ENCODE assay signal across 1 cellular context in genomic region chr14:97713023-97713422, GRCh38.
A peak's percentile ranks its signal among the peaks of the same experiment; 100 is the strongest.
TF ChIP-seq lines count a peak whose summit lies in the region.

No MANE protein-coding gene starts in this region.

TF ChIP-seq in HEK293, 187 proteins besides CTCF, POLR2A, EP300 and RAD21 (continued from another document and continues in another):
- TF ChIP-seq PRDM6 (tag by site-specific recombination; IDR thresholded peaks at IDR 0.05) (no peak), ZNF843 (tag by site-specific recombination; IDR thresholded peaks at IDR 0.05) (no peak), ZNF558 (tag by site-specific recombination; IDR thresholded peaks at IDR 0.05) (no peak), HOXC10 (CRISPR knock-in tag; IDR thresholded peaks at IDR 0.05) (no peak), ZNF433 (tag by site-specific recombination; IDR thresholded peaks at IDR 0.05; ENCODE audit: low read depth) (no peak), PRDM1 (tag by site-specific recombination; IDR thresholded peaks at IDR 0.05) (no peak), ZSCAN23 (tag by site-specific recombination; IDR thresholded peaks at IDR 0.05) (no peak), ZBTB1 (tag by site-specific recombination; IDR thresholded peaks at IDR 0.05) (no peak), IKZF3 (tag by site-specific recombination; IDR thresholded peaks at IDR 0.05) (no peak), ZNF211 (tag by site-specific recombination; IDR thresholded peaks at IDR 0.05; ENCODE audit: low read depth) (no peak), ZNF19 (tag by site-specific recombination; IDR thresholded peaks at IDR 0.05; ENCODE audit: low read depth) (no peak), ZNF155 (tag by site-specific recombination; IDR thresholded peaks at IDR 0.05) (no peak), ZNF138 (tag by site-specific recombination; IDR thresholded peaks at IDR 0.05; ENCODE audit: borderline replicate concordance) (no peak), ZNF274 (IDR thresholded peaks at IDR 0.05; ENCODE audit: low read length) (no peak), ZNF274 (tag by site-specific recombination; IDR thresholded peaks at IDR 0.05; ENCODE audit: borderline replicate concordance) (no peak), ZNF302 (tag by site-specific recombination; IDR thresholded peaks at IDR 0.05; ENCODE audit: low read depth) (no peak), KLF10 (tag by site-specific recombination; IDR thresholded peaks at IDR 0.05) (no peak), ZNF26 (tag by site-specific recombination; IDR thresholded peaks at IDR 0.05) (no peak), ZNF585B (tag by site-specific recombination; IDR thresholded peaks at IDR 0.05) (no peak), ZNF830 (tag by site-specific recombination; IDR thresholded peaks at IDR 0.05; ENCODE audit: low read depth) (no peak), ZNF157 (tag by site-specific recombination; IDR thresholded peaks at IDR 0.05) (no peak), ZNF530 (tag by site-specific recombination; IDR thresholded peaks at IDR 0.05; ENCODE audit: low read depth) (no peak), ZSCAN30 (tag by site-specific recombination; IDR thresholded peaks at IDR 0.05) (no peak), ZNF175 (tag by site-specific recombination; IDR thresholded peaks at IDR 0.05) (no peak), ZNF146 (tag by site-specific recombination; IDR thresholded peaks at IDR 0.05) (no peak), BCL11B (tag by site-specific recombination; IDR thresholded peaks at IDR 0.05; ENCODE audit: low read depth) (no peak), ZNF664 (tag by site-specific recombination; IDR thresholded peaks at IDR 0.05) (no peak), ZNF660 (tag by site-specific recombination; IDR thresholded peaks at IDR 0.05) (peak; percentile 81; the same call in 1 of the 2 replicates), ZNF654 (tag by site-specific recombination; IDR thresholded peaks at IDR 0.05; ENCODE audit: low read depth) (no peak), ZNF658 (tag by site-specific recombination; IDR thresholded peaks at IDR 0.05) (no peak), ZNF621 (tag by site-specific recombination; IDR thresholded peaks at IDR 0.05) (no peak), ZNF792 (tag by site-specific recombination; IDR thresholded peaks at IDR 0.05) (no peak), ZNF549 (tag by site-specific recombination; IDR thresholded peaks at IDR 0.05) (no peak), ZNF2 (tag by site-specific recombination; IDR thresholded peaks at IDR 0.05) (no peak), ZFP3 (tag by site-specific recombination; IDR thresholded peaks at IDR 0.05; ENCODE audit: low read depth) (no peak), GLI2 (tag by site-specific recombination; IDR thresholded peaks at IDR 0.05; ENCODE audit: borderline replicate concordance, low read depth) (no peak), ZNF449 (tag by site-specific recombination; IDR thresholded peaks at IDR 0.05) (no peak), ZNF184 (tag by site-specific recombination; IDR thresholded peaks at IDR 0.05) (peak; percentile 83), ZEB2 (tag by site-specific recombination; IDR thresholded peaks at IDR 0.05) (peak; percentile 26; the same call in 1 of the 2 replicates), ZNF398 (tag by site-specific recombination; IDR thresholded peaks at IDR 0.05) (no peak; the same call in 1 of the 2 replicates)
- TF ChIP-seq, protein P1, sequence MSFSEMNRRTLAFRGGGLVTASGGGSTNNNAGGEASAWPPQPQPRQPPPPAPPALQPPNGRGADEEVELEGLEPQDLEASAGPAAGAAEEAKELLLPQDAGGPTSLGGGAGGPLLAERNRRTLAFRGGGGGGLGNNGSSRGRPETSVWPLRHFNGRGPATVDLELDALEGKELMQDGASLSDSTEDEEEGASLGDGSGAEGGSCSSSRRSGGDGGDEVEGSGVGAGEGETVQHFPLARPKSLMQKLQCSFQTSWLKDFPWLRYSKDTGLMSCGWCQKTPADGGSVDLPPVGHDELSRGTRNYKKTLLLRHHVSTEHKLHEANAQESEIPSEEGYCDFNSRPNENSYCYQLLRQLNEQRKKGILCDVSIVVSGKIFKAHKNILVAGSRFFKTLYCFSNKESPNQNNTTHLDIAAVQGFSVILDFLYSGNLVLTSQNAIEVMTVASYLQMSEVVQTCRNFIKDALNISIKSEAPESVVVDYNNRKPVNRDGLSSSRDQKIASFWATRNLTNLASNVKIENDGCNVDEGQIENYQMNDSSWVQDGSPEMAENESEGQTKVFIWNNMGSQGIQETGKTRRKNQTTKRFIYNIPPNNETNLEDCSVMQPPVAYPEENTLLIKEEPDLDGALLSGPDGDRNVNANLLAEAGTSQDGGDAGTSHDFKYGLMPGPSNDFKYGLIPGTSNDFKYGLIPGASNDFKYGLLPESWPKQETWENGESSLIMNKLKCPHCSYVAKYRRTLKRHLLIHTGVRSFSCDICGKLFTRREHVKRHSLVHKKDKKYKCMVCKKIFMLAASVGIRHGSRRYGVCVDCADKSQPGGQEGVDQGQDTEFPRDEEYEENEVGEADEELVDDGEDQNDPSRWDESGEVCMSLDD (tag by site-specific recombination; IDR thresholded peaks at IDR 0.05), result no peak
- TF ChIP-seq, protein P2, sequence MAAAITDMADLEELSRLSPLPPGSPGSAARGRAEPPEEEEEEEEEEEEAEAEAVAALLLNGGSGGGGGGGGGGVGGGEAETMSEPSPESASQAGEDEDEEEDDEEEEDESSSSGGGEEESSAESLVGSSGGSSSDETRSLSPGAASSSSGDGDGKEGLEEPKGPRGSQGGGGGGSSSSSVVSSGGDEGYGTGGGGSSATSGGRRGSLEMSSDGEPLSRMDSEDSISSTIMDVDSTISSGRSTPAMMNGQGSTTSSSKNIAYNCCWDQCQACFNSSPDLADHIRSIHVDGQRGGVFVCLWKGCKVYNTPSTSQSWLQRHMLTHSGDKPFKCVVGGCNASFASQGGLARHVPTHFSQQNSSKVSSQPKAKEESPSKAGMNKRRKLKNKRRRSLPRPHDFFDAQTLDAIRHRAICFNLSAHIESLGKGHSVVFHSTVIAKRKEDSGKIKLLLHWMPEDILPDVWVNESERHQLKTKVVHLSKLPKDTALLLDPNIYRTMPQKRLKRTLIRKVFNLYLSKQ (tag by site-specific recombination; IDR thresholded peaks at IDR 0.05; ENCODE audit: borderline replicate concordance), result no peak
- TF ChIP-seq, protein P3, sequence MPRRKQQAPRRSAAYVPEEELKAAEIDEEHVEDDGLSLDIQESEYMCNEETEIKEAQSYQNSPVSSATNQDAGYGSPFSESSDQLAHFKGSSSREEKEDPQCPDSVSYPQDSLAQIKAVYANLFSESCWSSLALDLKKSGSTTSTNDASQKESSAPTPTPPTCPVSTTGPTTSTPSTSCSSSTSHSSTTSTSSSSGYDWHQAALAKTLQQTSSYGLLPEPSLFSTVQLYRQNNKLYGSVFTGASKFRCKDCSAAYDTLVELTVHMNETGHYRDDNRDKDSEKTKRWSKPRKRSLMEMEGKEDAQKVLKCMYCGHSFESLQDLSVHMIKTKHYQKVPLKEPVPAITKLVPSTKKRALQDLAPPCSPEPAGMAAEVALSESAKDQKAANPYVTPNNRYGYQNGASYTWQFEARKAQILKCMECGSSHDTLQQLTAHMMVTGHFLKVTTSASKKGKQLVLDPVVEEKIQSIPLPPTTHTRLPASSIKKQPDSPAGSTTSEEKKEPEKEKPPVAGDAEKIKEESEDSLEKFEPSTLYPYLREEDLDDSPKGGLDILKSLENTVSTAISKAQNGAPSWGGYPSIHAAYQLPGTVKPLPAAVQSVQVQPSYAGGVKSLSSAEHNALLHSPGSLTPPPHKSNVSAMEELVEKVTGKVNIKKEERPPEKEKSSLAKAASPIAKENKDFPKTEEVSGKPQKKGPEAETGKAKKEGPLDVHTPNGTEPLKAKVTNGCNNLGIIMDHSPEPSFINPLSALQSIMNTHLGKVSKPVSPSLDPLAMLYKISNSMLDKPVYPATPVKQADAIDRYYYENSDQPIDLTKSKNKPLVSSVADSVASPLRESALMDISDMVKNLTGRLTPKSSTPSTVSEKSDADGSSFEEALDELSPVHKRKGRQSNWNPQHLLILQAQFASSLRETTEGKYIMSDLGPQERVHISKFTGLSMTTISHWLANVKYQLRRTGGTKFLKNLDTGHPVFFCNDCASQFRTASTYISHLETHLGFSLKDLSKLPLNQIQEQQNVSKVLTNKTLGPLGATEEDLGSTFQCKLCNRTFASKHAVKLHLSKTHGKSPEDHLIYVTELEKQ (tag by site-specific recombination; IDR thresholded peaks at IDR 0.05; ENCODE audit: borderline replicate concordance), result no peak
- TF ChIP-seq, protein P4, sequence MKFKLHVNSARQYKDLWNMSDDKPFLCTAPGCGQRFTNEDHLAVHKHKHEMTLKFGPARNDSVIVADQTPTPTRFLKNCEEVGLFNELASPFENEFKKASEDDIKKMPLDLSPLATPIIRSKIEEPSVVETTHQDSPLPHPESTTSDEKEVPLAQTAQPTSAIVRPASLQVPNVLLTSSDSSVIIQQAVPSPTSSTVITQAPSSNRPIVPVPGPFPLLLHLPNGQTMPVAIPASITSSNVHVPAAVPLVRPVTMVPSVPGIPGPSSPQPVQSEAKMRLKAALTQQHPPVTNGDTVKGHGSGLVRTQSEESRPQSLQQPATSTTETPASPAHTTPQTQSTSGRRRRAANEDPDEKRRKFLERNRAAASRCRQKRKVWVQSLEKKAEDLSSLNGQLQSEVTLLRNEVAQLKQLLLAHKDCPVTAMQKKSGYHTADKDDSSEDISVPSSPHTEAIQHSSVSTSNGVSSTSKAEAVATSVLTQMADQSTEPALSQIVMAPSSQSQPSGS (tag by site-specific recombination; IDR thresholded peaks at IDR 0.05; ENCODE audit: low read depth), result peak; percentile 74
- TF ChIP-seq, protein P5, sequence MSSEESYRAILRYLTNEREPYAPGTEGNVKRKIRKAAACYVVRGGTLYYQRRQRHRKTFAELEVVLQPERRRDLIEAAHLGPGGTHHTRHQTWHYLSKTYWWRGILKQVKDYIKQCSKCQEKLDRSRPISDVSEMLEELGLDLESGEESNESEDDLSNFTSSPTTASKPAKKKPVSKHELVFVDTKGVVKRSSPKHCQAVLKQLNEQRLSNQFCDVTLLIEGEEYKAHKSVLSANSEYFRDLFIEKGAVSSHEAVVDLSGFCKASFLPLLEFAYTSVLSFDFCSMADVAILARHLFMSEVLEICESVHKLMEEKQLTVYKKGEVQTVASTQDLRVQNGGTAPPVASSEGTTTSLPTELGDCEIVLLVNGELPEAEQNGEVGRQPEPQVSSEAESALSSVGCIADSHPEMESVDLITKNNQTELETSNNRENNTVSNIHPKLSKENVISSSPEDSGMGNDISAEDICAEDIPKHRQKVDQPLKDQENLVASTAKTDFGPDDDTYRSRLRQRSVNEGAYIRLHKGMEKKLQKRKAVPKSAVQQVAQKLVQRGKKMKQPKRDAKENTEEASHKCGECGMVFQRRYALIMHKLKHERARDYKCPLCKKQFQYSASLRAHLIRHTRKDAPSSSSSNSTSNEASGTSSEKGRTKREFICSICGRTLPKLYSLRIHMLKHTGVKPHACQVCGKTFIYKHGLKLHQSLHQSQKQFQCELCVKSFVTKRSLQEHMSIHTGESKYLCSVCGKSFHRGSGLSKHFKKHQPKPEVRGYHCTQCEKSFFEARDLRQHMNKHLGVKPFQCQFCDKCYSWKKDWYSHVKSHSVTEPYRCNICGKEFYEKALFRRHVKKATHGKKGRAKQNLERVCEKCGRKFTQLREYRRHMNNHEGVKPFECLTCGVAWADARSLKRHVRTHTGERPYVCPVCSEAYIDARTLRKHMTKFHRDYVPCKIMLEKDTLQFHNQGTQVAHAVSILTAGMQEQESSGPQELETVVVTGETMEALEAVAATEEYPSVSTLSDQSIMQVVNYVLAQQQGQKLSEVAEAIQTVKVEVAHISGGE (tag by site-specific recombination; conservative IDR thresholded peaks at IDR 0.05; ENCODE audit: low read depth), result no peak
